In the genomic region with DNA sequence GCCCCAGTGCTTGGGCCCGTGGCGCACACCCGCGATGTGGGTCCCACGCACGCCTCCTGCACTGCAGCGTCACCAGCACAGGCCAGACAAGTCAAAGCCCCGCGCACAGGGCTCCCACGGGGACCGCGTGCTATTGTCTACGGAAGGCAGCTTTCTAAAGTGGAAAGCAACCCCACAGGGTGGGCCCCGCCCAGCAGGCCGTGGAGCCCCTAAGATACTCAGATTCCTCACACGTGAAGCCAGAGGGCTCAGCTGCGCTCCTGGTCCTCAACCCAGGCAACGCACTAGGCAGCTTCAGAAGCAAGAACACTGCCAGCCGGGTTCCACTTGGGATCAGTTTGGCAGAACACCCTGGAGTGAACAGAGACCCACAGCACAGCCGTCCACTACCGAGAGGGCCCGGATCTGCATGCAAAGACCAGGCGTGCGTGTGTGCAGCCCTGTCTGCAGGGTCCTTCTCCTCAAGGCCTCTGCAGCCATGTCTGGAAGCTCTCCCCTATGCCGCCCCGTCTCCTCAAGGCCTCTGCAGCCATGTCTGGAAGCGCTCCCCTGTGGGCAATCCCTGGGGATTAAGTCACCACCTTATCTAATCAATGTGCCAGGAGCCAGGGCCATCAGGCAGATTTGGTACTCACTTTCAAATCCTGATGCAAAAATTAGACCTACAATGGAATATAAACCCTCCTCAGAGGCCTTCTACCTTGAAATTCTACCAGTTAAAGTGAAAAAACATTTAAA, we compare ENCODE assay signal across 24 cellular contexts.
DNase-seq lines count a peak whose midpoint lies in the region; ATAC-seq, FAIRE-seq and TF ChIP-seq lines count a peak whose summit lies in the region.
"Had no signal": no experiment of that assay in that cellular context is flagged by ENCODE, and none has a peak within 500 bp of the region (broad histone marks: within the 10 kb centered on the region; RNA-seq: fewer than 3 reads in every experiment).

No MANE protein-coding gene starts in this region.

- no peak for FAIRE-seq in GM19239 (lab: Jason Lieb, UNC)
- FAIRE-seq: GM12892 had no signal

- WGBS in GM23248 (ENCODE audit: low coverage in 1 of 2, low lambda C conversion rate in 2 of 2, missing lambda C conversion rate in 2 of 2), 2 experiments, result 98 to 99% methylated on average over 26 of the region's 27 CpGs

- ATAC-seq in activated naive CD8-positive, alpha-beta T cell treated with anti-CD3 and anti-CD28 coated beads, Interleukin-2, amount 10 ng/mL, durations not matched to agents 7 days and 5 days (ENCODE audit: low read depth), result no peak
- no peak for ATAC-seq in activated naive CD8-positive, alpha-beta T cell treated with anti-CD3 and anti-CD28 coated beads, Interleukin-2, amount 50 U/mL, for 24 hours

- H3K27ac ChIP-seq in osteoblast (ENCODE audit: low read depth, low read length) (no peak overlapping the region), GM23248 (no peak overlapping the region)
- H3K27ac ChIP-seq: BLaER1, breast epithelium, HL-60, neural progenitor cell had no signal

- in situ Hi-C loops in GM23248 (cut with MboI), result no loop called here

- H3K9me3 ChIP-seq in osteoblast (ENCODE audit: low read depth, low read length) (no peaks in the 10 kb centered on the region), GM23248 (ENCODE audit: low read depth) (peaks cover 3% of the 10 kb centered on the region)

- no peaks in the 10 kb centered on the region for H3K9me2 ChIP-seq in GM23248 (ENCODE audit: insufficient read depth)

- H3K27ac Mint-ChIP-seq in activated naive CD8-positive, alpha-beta T cell treated with anti-CD3 and anti-CD28 coated beads, Interleukin-2, amount 10 ng/mL, durations not matched to agents 7 days and 5 days, result no peak overlapping the region
- H3K27ac Mint-ChIP-seq in activated naive CD8-positive, alpha-beta T cell treated with anti-CD3 and anti-CD28 coated beads, Interleukin-2, amount 50 U/mL, for 24 hours, result no peak overlapping the region
- H3K27ac Mint-ChIP-seq: activated T-helper 1 cell treated with anti-CD3 and anti-CD28 coated beads, Interleukin-12 subunit alpha, Interleukin-12 subunit beta, Interleukin-2, Interleukin-4 antibody, amounts not matched to agents 30 ng/mL and 10 ng/mL and 1 ng/mL, durations not matched to agents 14 hours and 24 hours and 36 hours; neural progenitor cell had no signal

- no peak overlapping the region for H3K4me3 ChIP-seq in osteoblast (ENCODE audit: insufficient read depth, low read length)
- no peak overlapping the region for H3K4me3 ChIP-seq in GM23248
- H3K4me3 ChIP-seq: BLaER1, breast epithelium, neural progenitor cell, stomach had no signal

- H3F3A ChIP-seq in GM23248 (ENCODE audit: insufficient read depth), result no peaks in the 10 kb centered on the region

- H3K9me3 Mint-ChIP-seq in activated naive CD8-positive, alpha-beta T cell treated with anti-CD3 and anti-CD28 coated beads, Interleukin-2, amount 10 ng/mL, durations not matched to agents 7 days and 5 days, result peaks cover 20% of the 10 kb centered on the region
- peaks cover 35% of the 10 kb centered on the region for H3K9me3 Mint-ChIP-seq in activated naive CD8-positive, alpha-beta T cell treated with anti-CD3 and anti-CD28 coated beads, Interleukin-2, amount 50 U/mL, for 24 hours

- DNase-seq in activated naive CD8-positive, alpha-beta T cell treated with anti-CD3 and anti-CD28 coated beads, Interleukin-2, amount 10 ng/mL, durations not matched to agents 7 days and 5 days, result peak; percentile 15
- DNase-seq in activated naive CD8-positive, alpha-beta T cell treated with anti-CD3 and anti-CD28 coated beads, Interleukin-2, amount 50 U/mL, for 24 hours, result no peak
- peak; percentile 42 for DNase-seq in islet precursor cell
- DNase-seq in osteoblast (ENCODE audit: insufficient read length, low spot score, missing footprints), result peak; percentile 46
- no peak for DNase-seq in GF-D8 (lab: John Stamatoyannopoulos, UW)
- DNase-seq in GM19239 (ENCODE audit: insufficient read length, low spot score), result no peak
- DNase-seq in GM23248, result no peak
- no peak for DNase-seq in NCI-H2196 (lab: John Stamatoyannopoulos, UW; ENCODE audit: unreplicated experiment)
- DNase-seq: COR-L47, cortex of kidney, DMS79 treated with DMSO at 0.1 percent for 48 hours, NCI-H1092, NCI-H2029, NCI-H345, NCI-H82, SHP77 treated with DMSO at 0.1 percent for 48 hours, stomach, trophoblast cell had no signal

- no peak overlapping the region for H2AFZ ChIP-seq in osteoblast (ENCODE audit: low read length)
- H2AFZ ChIP-seq in GM23248, result no peak overlapping the region
- H2AFZ ChIP-seq: neural progenitor cell had no signal

- H3K9ac ChIP-seq in GM23248, result no peak overlapping the region
- H3K9ac ChIP-seq: BLaER1, neural progenitor cell had no signal

- H3K4me1 ChIP-seq in osteoblast (ENCODE audit: insufficient read depth, low read length) (no peaks in the 10 kb centered on the region), GM23248 (ENCODE audit: insufficient read depth) (no peaks in the 10 kb centered on the region)
- H3K4me1 ChIP-seq: breast epithelium, neural progenitor cell had no signal

- POLR2A ChIA-PET in activated naive CD8-positive, alpha-beta T cell treated with anti-CD3 and anti-CD28 coated beads, Interleukin-2, amount 10 ng/mL, durations not matched to agents 7 days and 5 days (lab: Charles Lee), result no interaction called here

- H3K36me3 ChIP-seq in osteoblast (ENCODE audit: insufficient read depth, low read length) (no peaks in the 10 kb centered on the region), GM23248 (ENCODE audit: low read depth) (0 out of 2 replicates have a peak, but pooled peaks cover 6% of the 10 kb centered on the region)
- H3K36me3 ChIP-seq: breast epithelium had no signal

- no peak for TF ChIP-seq CTCF in osteoblast (IDR thresholded peaks at IDR 0.05; ENCODE audit: extremely low read depth, low read depth, low read length)

- no peaks in the 10 kb centered on the region for H3K79me2 ChIP-seq in osteoblast (ENCODE audit: insufficient read depth, low read length)
- H3K79me2 ChIP-seq in GM23248 (ENCODE audit: insufficient read depth), result no peaks in the 10 kb centered on the region

- peaks cover 12% of the 10 kb centered on the region for H3K4me1 Mint-ChIP-seq in activated naive CD8-positive, alpha-beta T cell treated with anti-CD3 and anti-CD28 coated beads, Interleukin-2, amount 10 ng/mL, durations not matched to agents 7 days and 5 days
- H3K4me1 Mint-ChIP-seq in activated naive CD8-positive, alpha-beta T cell treated with anti-CD3 and anti-CD28 coated beads, Interleukin-2, amount 50 U/mL, for 24 hours, result peaks cover 8% of the 10 kb centered on the region
- H3K4me1 Mint-ChIP-seq: neural progenitor cell had no signal

- no peaks in the 10 kb centered on the region for H4K20me1 ChIP-seq in osteoblast (ENCODE audit: insufficient read depth, low read length)
- H4K20me1 ChIP-seq in GM23248 (ENCODE audit: insufficient read depth), result no peaks in the 10 kb centered on the region

- H3K4me3 Mint-ChIP-seq in activated naive CD8-positive, alpha-beta T cell treated with anti-CD3 and anti-CD28 coated beads, Interleukin-2, amount 10 ng/mL, durations not matched to agents 7 days and 5 days, result no peak overlapping the region
- H3K4me3 Mint-ChIP-seq in activated naive CD8-positive, alpha-beta T cell treated with anti-CD3 and anti-CD28 coated beads, Interleukin-2, amount 50 U/mL, for 24 hours, result no peak overlapping the region
- H3K4me3 Mint-ChIP-seq: activated T-helper 1 cell treated with anti-CD3 and anti-CD28 coated beads, Interleukin-12 subunit alpha, Interleukin-12 subunit beta, Interleukin-2, Interleukin-4 antibody, amounts not matched to agents 30 ng/mL and 10 ng/mL and 1 ng/mL, durations not matched to agents 14 hours and 24 hours and 36 hours; neural progenitor cell had no signal

- peaks cover 42% of the 10 kb centered on the region for H3K36me3 Mint-ChIP-seq in activated naive CD8-positive, alpha-beta T cell treated with anti-CD3 and anti-CD28 coated beads, Interleukin-2, amount 10 ng/mL, durations not matched to agents 7 days and 5 days
- H3K36me3 Mint-ChIP-seq in activated naive CD8-positive, alpha-beta T cell treated with anti-CD3 and anti-CD28 coated beads, Interleukin-2, amount 50 U/mL, for 24 hours (ENCODE audit: low read depth), result peaks cover 38% of the 10 kb centered on the region

- H3K27me3 Mint-ChIP-seq in activated naive CD8-positive, alpha-beta T cell treated with anti-CD3 and anti-CD28 coated beads, Interleukin-2, amount 10 ng/mL, durations not matched to agents 7 days and 5 days, result no peaks in the 10 kb centered on the region
- H3K27me3 Mint-ChIP-seq in activated naive CD8-positive, alpha-beta T cell treated with anti-CD3 and anti-CD28 coated beads, Interleukin-2, amount 50 U/mL, for 24 hours, result no peaks in the 10 kb centered on the region

- H3K4me2 ChIP-seq in osteoblast (ENCODE audit: insufficient read depth, low read length) (no peak overlapping the region), GM23248 (ENCODE audit: unreplicated experiment) (no peak overlapping the region)
- H3K4me2 ChIP-seq: BLaER1, neural progenitor cell had no signal

- no peaks in the 10 kb centered on the region for H3K27me3 ChIP-seq in osteoblast (ENCODE audit: insufficient read depth, low read length)
- H3K27me3 ChIP-seq in GM23248 (replicated peaks; ENCODE audit: insufficient read depth), result no peaks in the 10 kb centered on the region
- H3K27me3 ChIP-seq: BLaER1, breast epithelium, neural progenitor cell, stomach had no signal

Comparison
In these comparisons a context has a peak if more than half of its experiments do, and no peak if none do; other contexts are left out.
1. DNase-seq: peak in activated naive CD8-positive, alpha-beta T cell treated with anti-CD3 and anti-CD28 coated beads, Interleukin-2, amount 10 ng/mL, durations not matched to agents 7 days and 5 days (single experiment), islet precursor cell (single experiment) and osteoblast (single experiment); none in activated naive CD8-positive, alpha-beta T cell treated with anti-CD3 and anti-CD28 coated beads, Interleukin-2, amount 50 U/mL, for 24 hours (single experiment), GF-D8 (single experiment), GM19239 (single experiment), GM23248 (single experiment) and NCI-H2196 (single experiment).